Comparison of ENCODE assay signal across 30 cellular contexts in genomic region chr16:64132190-64132589, GRCh38.
"Had no signal": no experiment of that assay in that cellular context is flagged by ENCODE, and none has a peak within 500 bp of the region (broad histone marks: within the 10 kb centered on the region; RNA-seq: fewer than 3 reads in every experiment).

No MANE protein-coding gene starts in this region.

- H3K27ac ChIP-seq: adrenal gland, breast epithelium, lower lobe of right lung, sigmoid colon, stomach, suprapubic skin, tibial nerve, uterus had no signal

- H3K36me3 Mint-ChIP-seq: activated naive CD8-positive, alpha-beta T cell; naive B cell; stimulated activated memory B cell treated with anti-CD40 and anti-IgM and Interleukin-4, amounts not matched to agents 10 μg/mL and 1 μg/mL and 100 μg/mL, for 72 hours had no signal

- H3K4me1 Mint-ChIP-seq: activated B cell treated with CpG ODN at 0.5 μM for 24 hours; activated CD4-positive, alpha-beta T cell treated with anti-CD3 and anti-CD28 coated beads for 36 hours; central memory CD8-positive, alpha-beta T cell; naive B cell; stimulated activated memory B cell treated with anti-CD40 and anti-IgM and Interleukin-4, amounts not matched to agents 10 μg/mL and 1 μg/mL and 100 μg/mL, for 72 hours had no signal

- ATAC-seq: activated CD4-positive, alpha-beta T cell treated with anti-CD3 and anti-CD28 coated beads for 36 hours; activated T-cell treated with anti-CD3 and anti-CD28 coated beads, Interleukin-2, amount 50 U/mL, for 4 hours; effector memory CD8-positive, alpha-beta T cell; heart right ventricle; stimulated activated memory B cell treated with anti-CD40 and anti-IgM and Interleukin-4, amounts not matched to agents 10 μg/mL and 1 μg/mL and 100 μg/mL, for 72 hours had no signal

- H3K27ac Mint-ChIP-seq: activated B cell treated with CpG ODN at 0.5 μM for 24 hours; activated CD4-positive, alpha-beta T cell treated with anti-CD3 and anti-CD28 coated beads for 36 hours; activated naive CD8-positive, alpha-beta T cell; activated T-helper 2 cell treated with anti-CD3 and anti-CD28 coated beads, Interferon-gamma antibody, Interleukin-2, Interleukin-4, amounts not matched to agents 10 μg/mL and 5 μg/mL and 100 μg/mL, durations not matched to agents 14 hours and 24 hours and 36 hours; effector memory CD8-positive, alpha-beta T cell; naive B cell; stimulated activated memory B cell treated with anti-CD40 and anti-IgM and Interleukin-4, amounts not matched to agents 10 μg/mL and 1 μg/mL and 100 μg/mL, for 72 hours had no signal

- H3K9me3 ChIP-seq: adrenal gland, breast epithelium, lower lobe of right lung, sigmoid colon, suprapubic skin, tibial nerve, uterus had no signal

- FAIRE-seq: astrocyte, colon, keratinocyte had no signal

- H3K27me3 Mint-ChIP-seq: activated B cell treated with CpG ODN at 0.5 μM for 24 hours; activated CD4-positive, alpha-beta T cell treated with anti-CD3 and anti-CD28 coated beads for 36 hours; activated naive CD8-positive, alpha-beta T cell; central memory CD8-positive, alpha-beta T cell; effector memory CD8-positive, alpha-beta T cell; naive B cell; stimulated activated memory B cell treated with anti-CD40 and anti-IgM and Interleukin-4, amounts not matched to agents 10 μg/mL and 1 μg/mL and 100 μg/mL, for 72 hours had no signal

- H3K4me1 ChIP-seq: adrenal gland, breast epithelium, lower lobe of right lung, stomach, tibial nerve, uterus had no signal

- H3K4me3 ChIP-seq: adrenal gland, breast epithelium, dorsolateral prefrontal cortex, heart right ventricle, lower lobe of right lung, sigmoid colon, smooth muscle cell, stomach, suprapubic skin, tibial nerve, uterus had no signal

- H3K4me3 Mint-ChIP-seq: activated B cell treated with CpG ODN at 0.5 μM for 24 hours; activated CD4-positive, alpha-beta T cell treated with anti-CD3 and anti-CD28 coated beads for 36 hours; activated naive CD8-positive, alpha-beta T cell; activated T-cell treated with anti-CD3 and anti-CD28 coated beads, Interleukin-2, amount 50 U/mL, for 4 hours; central memory CD8-positive, alpha-beta T cell; effector memory CD8-positive, alpha-beta T cell; neural crest cell; stimulated activated memory B cell treated with anti-CD40 and anti-IgM and Interleukin-4, amounts not matched to agents 10 μg/mL and 1 μg/mL and 100 μg/mL, for 72 hours had no signal

- DNase-seq: activated B cell treated with CpG ODN at 0.5 μM for 24 hours; activated CD4-positive, alpha-beta T cell treated with anti-CD3 and anti-CD28 coated beads for 36 hours; activated CD4-positive, alpha-beta T cell treated with anti-CD3 and anti-CD28 coated beads, Interleukin-2, amount 50 U/mL, for 48 hours; activated CD8-positive, alpha-beta memory T cell treated with anti-CD3 and anti-CD28 coated beads, Interleukin-2, amount 50 U/mL, for 48 hours; activated naive CD4-positive, alpha-beta T cell; activated T-cell treated with anti-CD3 and anti-CD28 coated beads, Interleukin-2, amount 50 U/mL, for 4 hours; adrenal gland; effector memory CD8-positive, alpha-beta T cell; heart right ventricle; lower lobe of right lung; naive B cell; occipital lobe; retina; sigmoid colon; stimulated activated CD4-positive, alpha-beta T cell treated with anti-CD3 and anti-CD28 coated beads, Interleukin-15, amount 100 ng/mL, for 24 hours; stomach; uterus had no signal

- H3K27me3 ChIP-seq: adrenal gland, breast epithelium, dorsolateral prefrontal cortex, heart right ventricle, sigmoid colon, stomach, suprapubic skin, tibial nerve, uterus had no signal

- H3K36me3 ChIP-seq: adrenal gland, breast epithelium, heart right ventricle, lower lobe of right lung, sigmoid colon, stomach, suprapubic skin, tibial nerve, uterus had no signal
